ENCODE assay signal across 9 cellular contexts in genomic region chr1:113931456-113931855, GRCh38. TPM values are rescaled to one million over a fixed set of nuclear protein-coding genes. Genes with fewer than 3 reads are reported as not detected.
DNase-seq lines count a peak whose midpoint lies in the region; ATAC-seq, FAIRE-seq and TF ChIP-seq lines count a peak whose summit lies in the region.
"Had no signal": no experiment of that assay in that cellular context is flagged by ENCODE, and none has a peak within 500 bp of the region (broad histone marks: within the 10 kb centered on the region; RNA-seq: fewer than 3 reads in every experiment).

No MANE protein-coding gene starts in this region.

- POLR2A ChIA-PET in A549 (lab: Yijun Ruan, JAX): interaction anchor here (3.7 kb wide), 1 partner anchor 26 kb away, joined by 32 read pairs; the partner anchor contains the start of genes AP4B1 and DCLRE1B
- POLR2A ChIA-PET in HEK293 (lab: Yijun Ruan, JAX): interaction anchor here (0.9 to 5.3 kb wide), 2 partner anchors 17 to 26 kb away, joined by 3 to 84 read pairs; partner anchors contain the start of genes AP4B1 and DCLRE1B
- POLR2A ChIA-PET in HEK293T (lab: Yijun Ruan, JAX): interaction anchor here (0.6 to 5.1 kb wide), 3 partner anchors 16 to 357 kb away, joined by 3 to 116 read pairs (median 3); partner anchors contain the start of genes AP4B1 and DCLRE1B

- H3K4me3 ChIP-seq in A549 (no peak overlapping the region), HEK293 (ENCODE audit: low read depth, low read length) (peak overlapping the region; percentile 6; the same call in 1 of the 2 replicates)

- WGBS in A549 (ENCODE audit: missing lambda C conversion rate): 38% methylated on average over 3 of the region's 3 CpGs

- no peak for FAIRE-seq in A549 (lab: Jason Lieb, UNC)

- H3K27ac ChIP-seq in A549: no peak overlapping the region
- H3K27ac ChIP-seq in HEK293 (ENCODE audit: extremely low read depth, low read depth, low read length): 0 out of 2 replicates have a peak overlapping the region, but pooled peaks have one; percentile 6

- peak overlapping the region; percentile 90 for H3K4me2 ChIP-seq in A549

- H3K36me3 Mint-ChIP-seq in activated T-helper 2 cell treated with anti-CD3 and anti-CD28 coated beads, Interferon-gamma antibody, Interleukin-2, Interleukin-4, amounts not matched to agents 10 μg/mL and 5 μg/mL and 100 μg/mL, durations not matched to agents 14 hours and 24 hours and 36 hours (ENCODE audit: low read depth): peaks cover 35% of the 10 kb centered on the region

- no peaks in the 10 kb centered on the region for H3K9me3 Mint-ChIP-seq in activated T-helper 2 cell treated with anti-CD3 and anti-CD28 coated beads, Interferon-gamma antibody, Interleukin-2, Interleukin-4, amounts not matched to agents 10 μg/mL and 5 μg/mL and 100 μg/mL, durations not matched to agents 14 hours and 24 hours and 36 hours

- CTCF ChIA-PET in A549 (lab: Yijun Ruan, JAX) (interaction anchor here (0.6 to 1.3 kb wide), 4 partner anchors 9 to 171 kb away, joined by 3 to 5 read pairs (median 4); no protein-coding TSS in a partner anchor), HEK293 (lab: Yijun Ruan, JAX) (interaction anchor here (0.6 to 1.4 kb wide), 4 partner anchors 18 to 351 kb away, joined by 3 to 6 read pairs (median 4); no protein-coding TSS in a partner anchor), HEK293T (lab: Yijun Ruan, JAX) (interaction anchor here (0.7 to 2.3 kb wide), 4 partner anchors 15 to 865 kb away, joined by 3 to 7 read pairs (median 4); partner anchors contain the start of gene OLFML3)

- no peaks in the 10 kb centered on the region for H3K27me3 Mint-ChIP-seq in activated T-helper 2 cell treated with anti-CD3 and anti-CD28 coated beads, Interferon-gamma antibody, Interleukin-2, Interleukin-4, amounts not matched to agents 10 μg/mL and 5 μg/mL and 100 μg/mL, durations not matched to agents 14 hours and 24 hours and 36 hours (ENCODE audit: low read depth)

- DNase-seq in A549 (ENCODE audit: low read depth in 1 of 2, low spot score in 1 of 2) (no peak), left colon (no peak), GM10266 (ENCODE audit: extremely low spot score) (no peak), HEK293T (ENCODE audit: extremely low spot score) (no peak)
- no peak for DNase-seq in activated T-helper 2 cell treated with anti-CD3 and anti-CD28 coated beads, Interferon-gamma antibody, Interleukin-2, Interleukin-4, amounts not matched to agents 10 μg/mL and 5 μg/mL and 100 μg/mL, durations not matched to agents 14 hours and 24 hours and 36 hours (ENCODE audit: low spot score)
- DNase-seq: substantia nigra had no signal

- ATAC-seq in A549 (no peak), left colon (peak; percentile 15), GM21526 (IDR thresholded peaks at IDR 0.05; ENCODE audit: low FRiP score, unreplicated experiment) (no peak), HG02571 (IDR thresholded peaks at IDR 0.05; ENCODE audit: unreplicated experiment) (no peak)

- TF ChIP-seq POLR2A in A549 (IDR thresholded peaks at IDR 0.05; ENCODE audit: low read length): no peak

- peak overlapping the region; percentile 99 for H3K27ac Mint-ChIP-seq in activated T-helper 2 cell treated with anti-CD3 and anti-CD28 coated beads, Interferon-gamma antibody, Interleukin-2, Interleukin-4, amounts not matched to agents 10 μg/mL and 5 μg/mL and 100 μg/mL, durations not matched to agents 14 hours and 24 hours and 36 hours

- TF ChIP-seq EP300 in A549 (IDR thresholded peaks at IDR 0.05): no peak

- no peaks in the 10 kb centered on the region for H3K36me3 ChIP-seq in HEK293 (ENCODE audit: control insufficient read depth in 2 of 2, insufficient read depth in 1 of 2, low read length in 2 of 2)

- no peak for TF ChIP-seq RAD21 in A549 (conservative IDR thresholded peaks at IDR 0.05 in 1 of 2, IDR thresholded peaks at IDR 0.05 in 1 of 2)

- intact Hi-C loops in activated T-helper 2 cell treated with anti-CD3 and anti-CD28 coated beads, Interferon-gamma antibody, Interleukin-2, Interleukin-4, amounts not matched to agents 10 μg/mL and 5 μg/mL and 100 μg/mL, durations not matched to agents 14 hours and 24 hours and 36 hours (cut with micrococcal nuclease): loop anchor here (1.0 to 5.0 kb wide), 6 partner anchors 9 to 827 kb away; partner anchors contain the start of genes OLFML3, PHTF1 and TRIM33
- intact Hi-C loops in left colon (cut with DNase I, micrococcal nuclease): no loop called here

- H3K4me1 Mint-ChIP-seq in activated T-helper 2 cell treated with anti-CD3 and anti-CD28 coated beads, Interferon-gamma antibody, Interleukin-2, Interleukin-4, amounts not matched to agents 10 μg/mL and 5 μg/mL and 100 μg/mL, durations not matched to agents 14 hours and 24 hours and 36 hours (ENCODE audit: low read depth): peaks cover 61% of the 10 kb centered on the region

- H3K9me3 ChIP-seq in A549 (no peaks in the 10 kb centered on the region), HEK293 (ENCODE audit: control insufficient read depth, insufficient read depth, low read depth, low read length) (no peaks in the 10 kb centered on the region)

- H3K4me1 ChIP-seq in A549 (peaks cover 21% of the 10 kb centered on the region), HEK293 (ENCODE audit: control insufficient read depth, insufficient read depth, low read length) (peaks cover 3% of the 10 kb centered on the region)

- no peak for TF ChIP-seq CTCF in A549 (IDR thresholded peaks at IDR 0.05)
- TF ChIP-seq CTCF in HEK293 (tag by site-specific recombination; IDR thresholded peaks at IDR 0.05): no peak
- TF ChIP-seq CTCF in GM10266 (IDR thresholded peaks at IDR 0.05; ENCODE audit: control insufficient read depth, insufficient read depth, low read depth, missing control alignments): no peak

- peak overlapping the region; percentile 97 for H3K4me3 Mint-ChIP-seq in activated T-helper 2 cell treated with anti-CD3 and anti-CD28 coated beads, Interferon-gamma antibody, Interleukin-2, Interleukin-4, amounts not matched to agents 10 μg/mL and 5 μg/mL and 100 μg/mL, durations not matched to agents 14 hours and 24 hours and 36 hours (ENCODE audit: low read depth)

TF ChIP-seq in A549, 52 proteins besides CTCF, POLR2A, EP300 and RAD21 (continues in another document):
- no peak for TF ChIP-seq ZFP36 (IDR thresholded peaks at IDR 0.05; ENCODE audit: borderline replicate concordance, partially characterized antibody)

TF ChIP-seq in HEK293T, 16 proteins besides CTCF, POLR2A, EP300 and RAD21 (continues in another document):
- TF ChIP-seq TARDBP (IDR thresholded peaks at IDR 0.05) (no peak), ARNT (IDR thresholded peaks at IDR 0.05) (no peak), HDGF (IDR thresholded peaks at IDR 0.05; ENCODE audit: borderline replicate concordance) (no peak), SUZ12 (IDR thresholded peaks at IDR 0.05) (no peak)

RNA-seq across cellular contexts. Expression of gene HIPK1, which starts 2.3 kb away (rescaled TPM):
- polyA plus RNA-seq in A549 (2011; rRNA removed): 27.4 and 35.9 TPM in 2 replicates
- 9.2 and 13.5 TPM in 2 replicates for polyA plus RNA-seq in A549 (2012; cell fraction: cytosol; rRNA removed)
- 13.4 and 14.3 TPM in 2 replicates for polyA plus RNA-seq in A549 (2012; cell fraction: nucleus; rRNA removed)
- polyA plus RNA-seq in A549 (2017; fragmentation: RNase III; extraction: RNeasy Plus Mini Kit Qiagen cat#74134 plus additional on column Dnase treatment): 11.1 to 11.5 TPM (median 11.3 TPM) in 3 replicates
- 86.3 and 103 TPM in 2 replicates for polyA minus RNA-seq in A549 (2011; rRNA and poly(A)+ RNA removed)
- total RNA-seq in activated T-helper 2 cell treated with anti-CD3 and anti-CD28 coated beads, Interferon-gamma antibody, Interleukin-2, Interleukin-4, amounts not matched to agents 10 μg/mL and 5 μg/mL and 100 μg/mL, durations not matched to agents 14 hours and 24 hours and 36 hours: 108 and 111 TPM in 2 replicates
- total RNA-seq in left colon: 10 to 100 TPM; 67.4 to 68.2 TPM

RNA-seq across cellular contexts. Expression of gene DCLRE1B, which starts 26.3 kb away (rescaled TPM):
- polyA plus RNA-seq in A549 (2011; rRNA removed) (4.8 and 6.3 TPM in 2 replicates), A549 (2017; fragmentation: RNase III; extraction: RNeasy Plus Mini Kit Qiagen cat#74134 plus additional on column Dnase treatment) (5.5 to 6.4 TPM (median 5.7 TPM) in 3 replicates)
- polyA plus RNA-seq in A549 (2012; cell fraction: cytosol; rRNA removed): 3.8 and 5.1 TPM in 2 replicates
- polyA plus RNA-seq in A549 (2012; cell fraction: nucleus; rRNA removed): 2.6 TPM in 2 replicates
- polyA minus RNA-seq in A549 (2011; rRNA and poly(A)+ RNA removed): 5.5 and 6.7 TPM in 2 replicates
- 18.8 and 20.8 TPM in 2 replicates for total RNA-seq in activated T-helper 2 cell treated with anti-CD3 and anti-CD28 coated beads, Interferon-gamma antibody, Interleukin-2, Interleukin-4, amounts not matched to agents 10 μg/mL and 5 μg/mL and 100 μg/mL, durations not matched to agents 14 hours and 24 hours and 36 hours
- 1 to 10 TPM; 3.0 to 4.2 TPM for total RNA-seq in left colon

RNA-seq across cellular contexts. Expression of gene AP4B1, which starts 26.9 kb away (rescaled TPM):
- 11.9 and 12.0 TPM in 2 replicates for polyA plus RNA-seq in A549 (2011; rRNA removed)
- 5.3 and 5.6 TPM in 2 replicates for polyA plus RNA-seq in A549 (2012; cell fraction: cytosol; rRNA removed)
- polyA plus RNA-seq in A549 (2012; cell fraction: nucleus; rRNA removed): 8.3 and 12.4 TPM in 2 replicates
- polyA plus RNA-seq in A549 (2017; fragmentation: RNase III; extraction: RNeasy Plus Mini Kit Qiagen cat#74134 plus additional on column Dnase treatment): 9.2 to 9.4 TPM (median 9.2 TPM) in 3 replicates
- polyA minus RNA-seq in A549 (2011; rRNA and poly(A)+ RNA removed): 13.3 and 13.9 TPM in 2 replicates
- 42.0 and 45.9 TPM in 2 replicates for total RNA-seq in activated T-helper 2 cell treated with anti-CD3 and anti-CD28 coated beads, Interferon-gamma antibody, Interleukin-2, Interleukin-4, amounts not matched to agents 10 μg/mL and 5 μg/mL and 100 μg/mL, durations not matched to agents 14 hours and 24 hours and 36 hours
- total RNA-seq in left colon: 10 to 100 TPM; 19.0 to 22.6 TPM

RNA-seq across cellular contexts. Expression of gene BCL2L15, which starts 44.1 kb away (rescaled TPM):
- 2.3 and 3.1 TPM in 2 replicates for polyA plus RNA-seq in A549 (2011; rRNA removed)
- polyA plus RNA-seq in A549 (2012; cell fraction: cytosol; rRNA removed): 0.15 and 1.5 TPM in 2 replicates
- 0.23 and 9.0 TPM in 2 replicates for polyA plus RNA-seq in A549 (2012; cell fraction: nucleus; rRNA removed)
- polyA plus RNA-seq in A549 (2017; fragmentation: RNase III; extraction: RNeasy Plus Mini Kit Qiagen cat#74134 plus additional on column Dnase treatment): 0.79 to 2.1 TPM (median 0.87 TPM) in 3 replicates
- 1.0 and 2.4 TPM in 2 replicates for polyA minus RNA-seq in A549 (2011; rRNA and poly(A)+ RNA removed)
- total RNA-seq in activated T-helper 2 cell treated with anti-CD3 and anti-CD28 coated beads, Interferon-gamma antibody, Interleukin-2, Interleukin-4, amounts not matched to agents 10 μg/mL and 5 μg/mL and 100 μg/mL, durations not matched to agents 14 hours and 24 hours and 36 hours: 0.39 and 1.1 TPM in 2 replicates
- 100 to 1,000 TPM; 157 to 187 TPM for total RNA-seq in left colon

RNA-seq across cellular contexts. Expression of gene OLFML3, which starts 47.8 kb away (rescaled TPM):
- 1.2 TPM in 2 replicates for polyA plus RNA-seq in A549 (2011; rRNA removed)
- 0.85 and 1.1 TPM in 2 replicates for polyA plus RNA-seq in A549 (2012; cell fraction: cytosol; rRNA removed)
- 1.8 and 1.9 TPM in 2 replicates for polyA plus RNA-seq in A549 (2012; cell fraction: nucleus; rRNA removed)
- 6.6 to 9.3 TPM (median 8.0 TPM) in 3 replicates for polyA plus RNA-seq in A549 (2017; fragmentation: RNase III; extraction: RNeasy Plus Mini Kit Qiagen cat#74134 plus additional on column Dnase treatment)
- 1.0 TPM in 2 replicates for polyA minus RNA-seq in A549 (2011; rRNA and poly(A)+ RNA removed)
- 0.11 and 0.18 TPM in 2 replicates for total RNA-seq in activated T-helper 2 cell treated with anti-CD3 and anti-CD28 coated beads, Interferon-gamma antibody, Interleukin-2, Interleukin-4, amounts not matched to agents 10 μg/mL and 5 μg/mL and 100 μg/mL, durations not matched to agents 14 hours and 24 hours and 36 hours
- total RNA-seq in left colon: 10 to 100 TPM in 1 of 2 donors, 1 to 10 TPM in 1; 4.1 to 23.5 TPM
